12 cellular contexts compared by ENCODE assay signal in genomic region chr17:40822132-40822812, GRCh38. TPM values are rescaled to one million over a fixed set of nuclear protein-coding genes. Genes with fewer than 3 reads are reported as not detected.
DNase-seq lines count a peak whose midpoint lies in the region; ATAC-seq, FAIRE-seq and TF ChIP-seq lines count a peak whose summit lies in the region.
"Had no signal": no experiment of that assay in that cellular context is flagged by ENCODE, and none has a peak within 500 bp of the region (broad histone marks: within the 10 kb centered on the region; RNA-seq: fewer than 3 reads in every experiment).

Gene KRT10 (minus strand): TSS chr17:40822614. CDS start chr17:40822585, 29 bp downstream.

- no peak within 1 kb of the TSS for H3K27ac ChIP-seq in kidney (ENCODE audit: low read depth in 2 of 2, low read length in 2 of 2)
- no peak within 1 kb of the TSS for H3K27ac ChIP-seq in spleen
- H3K27ac ChIP-seq: RWPE1 had no signal

- no peaks in the 10 kb centered on the region for H3K36me3 ChIP-seq in kidney (ENCODE audit: control insufficient read depth in 1 of 2, insufficient read depth in 2 of 2, low read length in 2 of 2)
- peaks cover 0 to 18% (median 5%) of the 10 kb centered on the region in 6 donors for H3K36me3 ChIP-seq in spleen

- peaks cover 28% of the 10 kb centered on the region for H3K4me1 Mint-ChIP-seq in activated CD4-positive, alpha-beta T cell treated with anti-CD3 and anti-CD28 coated beads for 36 hours
- H3K4me1 Mint-ChIP-seq in activated T-helper 2 cell treated with anti-CD3 and anti-CD28 coated beads, Interferon-gamma antibody, Interleukin-2, Interleukin-4, amounts not matched to agents 10 μg/mL and 5 μg/mL and 100 μg/mL, durations not matched to agents 14 hours and 24 hours and 36 hours (ENCODE audit: low read depth): peaks cover 36% of the 10 kb centered on the region

- H3K9ac ChIP-seq in kidney (ENCODE audit: low read length in 2 of 2): no peak within 1 kb of the TSS

- H3K27ac Mint-ChIP-seq in activated CD4-positive, alpha-beta T cell treated with anti-CD3 and anti-CD28 coated beads for 36 hours: no peak within 1 kb of the TSS
- H3K27ac Mint-ChIP-seq in activated T-helper 2 cell treated with anti-CD3 and anti-CD28 coated beads, Interferon-gamma antibody, Interleukin-2, Interleukin-4, amounts not matched to agents 10 μg/mL and 5 μg/mL and 100 μg/mL, durations not matched to agents 14 hours and 24 hours and 36 hours: no peak within 1 kb of the TSS

- peaks cover 2% of the 10 kb centered on the region for H3K27me3 Mint-ChIP-seq in activated CD4-positive, alpha-beta T cell treated with anti-CD3 and anti-CD28 coated beads for 36 hours
- H3K27me3 Mint-ChIP-seq in activated T-helper 2 cell treated with anti-CD3 and anti-CD28 coated beads, Interferon-gamma antibody, Interleukin-2, Interleukin-4, amounts not matched to agents 10 μg/mL and 5 μg/mL and 100 μg/mL, durations not matched to agents 14 hours and 24 hours and 36 hours (ENCODE audit: low read depth): no peaks in the 10 kb centered on the region

- H3K27me3 ChIP-seq in spleen (replicated peaks in 1 of 7): no peaks in the 10 kb centered on the region

- CTCF ChIA-PET in activated CD4-positive, alpha-beta T cell treated with anti-CD3 and anti-CD28 coated beads for 36 hours (lab: Charles Lee): interaction anchor here (1.0 kb wide), 1 partner anchor 11 kb away, joined by 4 read pairs; no protein-coding TSS in a partner anchor

- no peak within 1 kb of the TSS for H3K4me3 ChIP-seq in kidney (ENCODE audit: low read length in 2 of 2)
- H3K4me3 ChIP-seq in spleen: no peak within 1 kb of the TSS

- no peak for FAIRE-seq in kidney (lab: Jason Lieb, UNC)
- FAIRE-seq: urothelium cell line had no signal

- POLR2A ChIA-PET in activated CD4-positive, alpha-beta T cell treated with anti-CD3 and anti-CD28 coated beads for 36 hours (lab: Charles Lee): interaction anchor here (0.6 kb wide), 1 partner anchor 108 kb away, joined by 3 read pairs; no protein-coding TSS in a partner anchor

- H3K36me3 Mint-ChIP-seq in activated CD4-positive, alpha-beta T cell treated with anti-CD3 and anti-CD28 coated beads for 36 hours (ENCODE audit: low read depth): peaks cover 20% of the 10 kb centered on the region
- H3K36me3 Mint-ChIP-seq in activated T-helper 2 cell treated with anti-CD3 and anti-CD28 coated beads, Interferon-gamma antibody, Interleukin-2, Interleukin-4, amounts not matched to agents 10 μg/mL and 5 μg/mL and 100 μg/mL, durations not matched to agents 14 hours and 24 hours and 36 hours (ENCODE audit: low read depth): peaks cover 31% of the 10 kb centered on the region

- H3K9me3 Mint-ChIP-seq in activated CD4-positive, alpha-beta T cell treated with anti-CD3 and anti-CD28 coated beads for 36 hours (ENCODE audit: low read depth): no peaks in the 10 kb centered on the region
- H3K9me3 Mint-ChIP-seq in activated T-helper 2 cell treated with anti-CD3 and anti-CD28 coated beads, Interferon-gamma antibody, Interleukin-2, Interleukin-4, amounts not matched to agents 10 μg/mL and 5 μg/mL and 100 μg/mL, durations not matched to agents 14 hours and 24 hours and 36 hours: no peaks in the 10 kb centered on the region

- H3K4me1 ChIP-seq in kidney (ENCODE audit: control insufficient read depth in 1 of 2, insufficient read depth in 1 of 2, low read depth in 1 of 2, low read length in 2 of 2) (peaks cover 0 to 4% of the 10 kb centered on the region in 2 donors), spleen (peaks cover 6 to 32% (median 18%) of the 10 kb centered on the region in 6 donors)

- H3K4me3 Mint-ChIP-seq in activated CD4-positive, alpha-beta T cell treated with anti-CD3 and anti-CD28 coated beads for 36 hours: no peak within 1 kb of the TSS
- H3K4me3 Mint-ChIP-seq in activated T-helper 2 cell treated with anti-CD3 and anti-CD28 coated beads, Interferon-gamma antibody, Interleukin-2, Interleukin-4, amounts not matched to agents 10 μg/mL and 5 μg/mL and 100 μg/mL, durations not matched to agents 14 hours and 24 hours and 36 hours (ENCODE audit: low read depth): no peak within 1 kb of the TSS

- no peak for TF ChIP-seq CTCF in kidney (IDR thresholded peaks at IDR 0.05; ENCODE audit: borderline replicate concordance, extremely low read depth, insufficient read depth)
- TF ChIP-seq CTCF in spleen (IDR thresholded peaks at IDR 0.05 in 8 of 11, conservative IDR thresholded peaks at IDR 0.05 in 3 of 11): no peak

- intact Hi-C loops in activated CD4-positive, alpha-beta T cell treated with anti-CD3 and anti-CD28 coated beads for 36 hours (cut with DNase I, micrococcal nuclease): no loop called here
- intact Hi-C loops in activated T-helper 2 cell treated with anti-CD3 and anti-CD28 coated beads, Interferon-gamma antibody, Interleukin-2, Interleukin-4, amounts not matched to agents 10 μg/mL and 5 μg/mL and 100 μg/mL, durations not matched to agents 14 hours and 24 hours and 36 hours (cut with micrococcal nuclease): no loop called here
- intact Hi-C loops in kidney (cut with DNase I) (no loop called here), spleen (cut with DNase I; ENCODE audit: low total_unique reads) (no loop called here)

- ATAC-seq in activated CD4-positive, alpha-beta T cell treated with anti-CD3 and anti-CD28 coated beads for 36 hours: no peak

- TF ChIP-seq POLR2A in spleen (IDR thresholded peaks at IDR 0.05): no peak

- DNase-seq in activated CD4-positive, alpha-beta T cell treated with anti-CD3 and anti-CD28 coated beads for 36 hours: no peak
- DNase-seq in activated CD4-positive, alpha-beta T cell treated with anti-CD3 and anti-CD28 coated beads, Interleukin-2, amount 50 U/mL, for 48 hours: no peak
- no peak for DNase-seq in activated T-helper 2 cell treated with anti-CD3 and anti-CD28 coated beads, Interferon-gamma antibody, Interleukin-2, Interleukin-4, amounts not matched to agents 10 μg/mL and 5 μg/mL and 100 μg/mL, durations not matched to agents 14 hours and 24 hours and 36 hours (ENCODE audit: low spot score)
- no peak for DNase-seq in kidney
- no peak for DNase-seq in spleen
- no peak for DNase-seq in NCI-H748 treated with DMSO at 0.1 percent for 48 hours (lab: John Stamatoyannopoulos, UW)
- no peak for DNase-seq in hypothalamus (lab: John Stamatoyannopoulos, UW)
- no peak for DNase-seq in activated CD4-positive, alpha-beta T cell treated with anti-CD3 and anti-CD28 coated beads, Interleukin-2, amount 50 U/mL, for 4 hours
- DNase-seq: effector memory CD4-positive, alpha-beta T cell; NCI-H1417 had no signal

- H3K9me3 ChIP-seq in kidney (ENCODE audit: control insufficient read depth in 1 of 2, low read length in 2 of 2) (no peaks in the 10 kb centered on the region), spleen (peaks cover 0 to 10% (median 0%) of the 10 kb centered on the region in 8 donors)

- 74 to 94% (median 92%) methylated on average over 7 of the region's 7 CpGs for WGBS in spleen, 5 donors

RNA-seq across cellular contexts. Expression of gene KRT10, which starts in this region (rescaled TPM):
- total RNA-seq in activated CD4-positive, alpha-beta T cell treated with anti-CD3 and anti-CD28 coated beads for 36 hours: 10 to 100 TPM; 20.2 to 35.9 TPM
- total RNA-seq in activated T-helper 2 cell treated with anti-CD3 and anti-CD28 coated beads, Interferon-gamma antibody, Interleukin-2, Interleukin-4, amounts not matched to agents 10 μg/mL and 5 μg/mL and 100 μg/mL, durations not matched to agents 14 hours and 24 hours and 36 hours: 27.8 and 29.1 TPM in 2 replicates
- total RNA-seq in kidney (47.9 TPM), spleen (10 to 100 TPM in 4 of 7 donors, 1 to 10 TPM in 3; 4.3 to 39.0 (median 25.9) TPM)
- polyA plus RNA-seq in kidney (ENCODE audit: insufficient read depth, low read depth, low replicate concordance) (50.9 TPM), spleen (10 to 100 TPM; 35.3 to 41.8 (median 41.3) TPM)
